In genomic region chr22:20703414-20703806, GRCh38 we compare ENCODE assay signal across 8 cellular contexts.
A peak's percentile ranks its signal among the peaks of the same experiment; 100 is the strongest.
DNase-seq lines count a peak whose midpoint lies in the region; ATAC-seq and TF ChIP-seq lines count a peak whose summit lies in the region.
"Not testable (repeated sequence)": the region's sequence is repeated elsewhere in the genome, so short reads cannot be mapped to it uniquely, and the experiment has no call there.

No MANE protein-coding gene starts in this region.

- peak overlapping the region in 5 of 10 donors; percentile 27 to 100 (median 99) for H3K27ac Mint-ChIP-seq in naive thymus-derived CD8-positive, alpha-beta T cell

- not testable (repeated sequence) for H3K27me3 Mint-ChIP-seq in naive thymus-derived CD8-positive, alpha-beta T cell

- H3K4me1 ChIP-seq in Panc1 (ENCODE audit: control insufficient read depth, insufficient read depth, low read length); testis: not testable (repeated sequence)
- peaks cover 11 to 17% (median 13%) of the 10 kb centered on the region in 4 donors for H3K4me1 ChIP-seq in esophagus muscularis mucosa

- not testable (repeated sequence) for H3K27me3 ChIP-seq in Panc1 (ENCODE audit: control insufficient read depth, insufficient read depth, low read length); esophagus muscularis mucosa; testis

- H3K4me3 ChIP-seq in GM12875 (ENCODE audit: low read depth, low read length) (peak overlapping the region; percentile 21), Panc1 (ENCODE audit: low read depth in 2 of 2, low read length in 2 of 2) (peak overlapping the region; percentile 23 to 25; a peak in 3 of 4 replicates), esophagus muscularis mucosa (peak overlapping the region; percentile 59 to 69 (median 67)), testis (peak overlapping the region; percentile 9 to 68)

- ATAC-seq in GM21576 (IDR thresholded peaks at IDR 0.05; ENCODE audit: unreplicated experiment) (peak; percentile 28), HG03064 (IDR thresholded peaks at IDR 0.05; ENCODE audit: low read depth, unreplicated experiment) (peak; percentile 20), Panc1 (peak; percentile 59)
- ATAC-seq in naive thymus-derived CD8-positive, alpha-beta T cell = peak; percentile 16 to 31

- H3K4me3 Mint-ChIP-seq in naive thymus-derived CD8-positive, alpha-beta T cell = peak overlapping the region; percentile 93 to 99 (median 98)

- not testable (repeated sequence) for TF ChIP-seq CTCF in GM12875 (IDR thresholded peaks at IDR 0.05; ENCODE audit: borderline replicate concordance, insufficient read depth, low read depth, low read length); Panc1 (IDR thresholded peaks at IDR 0.05); esophagus muscularis mucosa (IDR thresholded peaks at IDR 0.05); testis (IDR thresholded peaks at IDR 0.05)

- intact Hi-C loops in Panc1 (cut with micrococcal nuclease; ENCODE audit: unreplicated experiment); testis (cut with DNase I; ENCODE audit: low total_unique reads): not testable (repeated sequence)
- intact Hi-C loops in esophagus muscularis mucosa (cut with DNase I) = loop anchor here (5.0 to 10.0 kb wide), 2 partner anchors 196 to 289 kb away; partner anchors contain the start of gene MED15

- DNase-seq in Panc1 (ENCODE audit: low read depth, low spot score); esophagus muscularis mucosa (ENCODE audit: extremely low spot score); testis: not testable (repeated sequence)
- DNase-seq in activated naive CD4-positive, alpha-beta T cell treated with Interleukin-2 at 50 U/mL for 16 hours = peak; percentile 64
- DNase-seq in naive thymus-derived CD8-positive, alpha-beta T cell = peak in 2 of 10 donors; percentile 43 to 66

- not testable (repeated sequence) for H3K36me3 ChIP-seq in Panc1 (ENCODE audit: control insufficient read depth, insufficient read depth, low read length); esophagus muscularis mucosa; testis (ENCODE audit: low read depth, missing control alignments)

- WGBS in esophagus muscularis mucosa = no CpG with 5 or more reads among the region's 25 CpGs
- 0% methylated on average over 10 of the region's 25 CpGs; no CpG with 5 or more reads in 1 of the 2 donors for WGBS in testis, 2 donors

- H3K9me3 ChIP-seq in Panc1 (ENCODE audit: control insufficient read depth, insufficient read depth, low read depth, low read length); esophagus muscularis mucosa; testis: not testable (repeated sequence)

- in situ Hi-C loops in Panc1 (cut with HindIII; ENCODE audit: low pct_unique_long_range_greater_than_20kb, low sequenced_read_pairs) = not testable (repeated sequence)

- not testable (repeated sequence) for H3K9me3 Mint-ChIP-seq in naive thymus-derived CD8-positive, alpha-beta T cell

- POLR2A ChIA-PET in Panc1 (lab: Charles Lee) = not testable (repeated sequence)
- POLR2A ChIA-PET in naive thymus-derived CD8-positive, alpha-beta T cell (lab: Charles Lee) = interaction anchor here (0.6 to 2.7 kb wide), 10 partner anchors 136 to 461 kb away, joined by 3 to 19 read pairs (median 3); partner anchors contain the start of gene MED15

- BruUV-seq in Panc1 (replicated peaks; lab: Mats Ljungman, UMichigan) = not testable (repeated sequence)

- TF ChIP-seq EP300 in esophagus muscularis mucosa (IDR thresholded peaks at IDR 0.05) = not testable (repeated sequence)

- not testable (repeated sequence) for H3K27ac ChIP-seq in Panc1 (ENCODE audit: low read length); esophagus muscularis mucosa (replicated peaks in 1 of 4); testis

- peaks cover 0 to 17% (median 8%) of the 10 kb centered on the region in 4 donors for H3K4me1 Mint-ChIP-seq in naive thymus-derived CD8-positive, alpha-beta T cell

- not testable (repeated sequence) for TF ChIP-seq POLR2A in esophagus muscularis mucosa (IDR thresholded peaks at IDR 0.05; ENCODE audit: low read depth); testis (IDR thresholded peaks at IDR 0.05)

- CTCF ChIA-PET in Panc1 (lab: Charles Lee) = interaction anchor here (0.6 kb wide), 1 partner anchor 39 kb away, joined by 4 read pairs; no protein-coding TSS in a partner anchor

- not testable (repeated sequence) for H3K36me3 Mint-ChIP-seq in naive thymus-derived CD8-positive, alpha-beta T cell
